8 cellular contexts compared by ENCODE assay signal in the genomic region with DNA sequence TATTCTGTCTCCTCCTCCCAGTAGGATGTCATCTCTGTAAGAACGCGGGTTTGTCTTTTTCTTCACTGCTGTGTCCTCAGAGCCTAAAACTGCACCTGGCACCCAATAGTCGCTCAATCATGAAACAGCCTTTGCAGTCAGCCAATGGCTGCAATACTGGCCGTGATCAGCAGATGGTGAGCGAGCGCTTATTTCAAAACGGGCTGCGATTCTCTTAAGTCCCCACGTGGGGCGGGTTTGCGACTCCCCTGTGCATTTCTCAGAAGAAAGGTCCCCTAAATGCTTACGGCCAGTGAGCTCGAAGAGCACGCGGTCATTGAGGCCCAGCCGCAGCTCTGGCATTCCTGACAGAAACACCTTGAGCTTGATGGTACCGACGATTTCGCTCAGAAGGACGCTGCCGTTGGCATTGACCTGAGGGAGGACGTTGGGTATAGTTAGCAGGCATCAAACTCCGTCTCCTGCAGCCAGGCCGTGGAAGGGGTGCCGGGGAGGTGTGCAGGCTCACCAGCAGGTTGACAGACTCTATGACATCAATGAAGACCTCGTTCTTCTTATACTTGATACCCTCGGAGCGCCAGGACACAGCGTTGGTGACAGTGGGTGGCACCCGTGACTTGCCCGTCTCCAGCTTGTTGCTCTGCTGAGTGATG.
DNase-seq lines count a peak whose midpoint lies in the region; ATAC-seq and TF ChIP-seq lines count a peak whose summit lies in the region.

No MANE protein-coding gene starts in this region.

- no peaks in the 10 kb centered on the region for H3K9me3 ChIP-seq in subcutaneous abdominal adipose tissue (ENCODE audit: control insufficient read depth in 5 of 5, low read length in 5 of 5)

- ATAC-seq in GM19463 (IDR thresholded peaks at IDR 0.05; ENCODE audit: unreplicated experiment), result no peak

- TF ChIP-seq POLR2A in Raji (IDR thresholded peaks at IDR 0.05; ENCODE audit: insufficient read depth, low read depth, low read length), result peak; percentile 36; the same call in 1 of the 2 replicates

- peak overlapping the region in 1 of 5 donors; percentile 15 for H3K9ac ChIP-seq in subcutaneous abdominal adipose tissue (ENCODE audit: low read length in 5 of 5)

- TF ChIP-seq CTCF in LNCaP clone FGC (IDR thresholded peaks at IDR 0.05; ENCODE audit: control insufficient read depth, extremely low read depth, insufficient read depth) (peak; percentile 99), foreskin fibroblast (IDR thresholded peaks at IDR 0.05; ENCODE audit: low read depth, low read length) (peak; percentile 100)

- peak; percentile 93 for DNase-seq in ELF-1 (ENCODE audit: low read depth, low spot score)
- peak; percentile 63 for DNase-seq in LNCaP clone FGC (ENCODE audit: low read depth)
- peak; percentile 75 to 85 for DNase-seq in activated T-helper 1 cell treated with anti-CD3 and anti-CD28 coated beads, Interleukin-2, amount 50 U/mL, for 16 hours (ENCODE audit: low read depth in 1 of 2, low spot score in 1 of 2)
- peak; percentile 81 to 95 for DNase-seq in foreskin fibroblast
- DNase-seq in nucleus accumbens (lab: John Stamatoyannopoulos, UW), result peak in 55 of 56 donors; percentile 28 to 93 (median 73)

- H3K36me3 ChIP-seq in subcutaneous abdominal adipose tissue (ENCODE audit: control insufficient read depth in 5 of 5, insufficient read depth in 5 of 5, low read length in 5 of 5), result no peaks in the 10 kb centered on the region

- H3K27ac ChIP-seq in subcutaneous abdominal adipose tissue (ENCODE audit: low read depth, low read length), result no peak overlapping the region

- peaks cover 0 to 3% (median 2%) of the 10 kb centered on the region in 5 donors for H3K27me3 ChIP-seq in subcutaneous abdominal adipose tissue (ENCODE audit: control insufficient read depth in 5 of 5, insufficient read depth in 4 of 5, low read length in 5 of 5)

- peaks cover 0 to 11% (median 7%) of the 10 kb centered on the region in 5 donors for H3K4me1 ChIP-seq in subcutaneous abdominal adipose tissue (ENCODE audit: control insufficient read depth in 5 of 5, insufficient read depth in 5 of 5, low read length in 5 of 5)

- H3K4me3 ChIP-seq in LNCaP clone FGC (ENCODE audit: low read depth, low read length), result no peak overlapping the region
- H3K4me3 ChIP-seq in foreskin fibroblast (ENCODE audit: low read depth in 1 of 2, low read length in 2 of 2), result peak overlapping the region in 1 of 2 donors; percentile 36
- peak overlapping the region; percentile 17 to 56 (median 46) for H3K4me3 ChIP-seq in subcutaneous abdominal adipose tissue (ENCODE audit: low read depth in 1 of 5, low read length in 5 of 5)
